In the genomic region with DNA sequence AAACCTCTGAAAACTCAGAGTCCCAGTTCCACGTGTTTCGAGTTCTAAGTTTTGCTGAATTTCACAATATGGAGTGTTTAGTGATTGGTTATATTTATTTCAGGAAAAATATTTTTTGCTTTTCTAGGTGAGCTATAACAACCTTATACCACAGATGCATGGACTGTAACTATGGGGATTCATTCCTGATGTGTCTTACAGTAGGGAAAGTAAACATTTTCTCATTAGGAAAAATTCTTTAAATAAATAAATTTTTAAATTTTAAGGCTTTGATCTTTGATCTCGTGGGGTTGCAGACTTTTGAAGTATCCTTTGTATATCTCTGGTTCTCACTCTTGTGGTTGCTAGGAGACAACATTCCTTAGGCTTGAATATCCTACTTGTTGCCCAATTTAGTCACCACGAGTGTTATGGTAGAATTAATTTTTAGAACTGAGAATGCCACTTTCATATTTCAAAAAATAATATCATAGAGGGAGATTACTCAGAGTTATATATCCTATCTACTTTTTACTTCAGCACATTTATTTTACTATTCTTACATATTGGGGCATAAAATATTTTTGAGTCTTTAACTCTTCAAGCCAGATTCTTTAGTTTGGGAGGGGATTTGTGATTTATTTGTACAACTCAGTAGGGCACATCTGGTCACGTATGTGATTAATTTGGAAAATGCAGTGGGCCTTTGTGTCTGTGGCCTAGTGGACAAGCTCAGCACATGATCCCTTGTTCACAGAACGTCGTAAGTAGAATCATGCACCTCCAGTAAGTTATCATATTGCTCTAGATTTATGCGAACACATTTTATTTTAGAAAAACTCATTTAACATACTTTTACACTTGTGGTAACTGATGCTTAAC, we compare ENCODE assay signal across 12 cellular contexts.
DNase-seq lines count a peak whose midpoint lies in the region; ATAC-seq lines count a peak whose summit lies in the region.
"Had no signal": no experiment of that assay in that cellular context is flagged by ENCODE, and none has a peak within 500 bp of the region (broad histone marks: within the 10 kb centered on the region; RNA-seq: fewer than 3 reads in every experiment).

No MANE protein-coding gene starts in this region.

- peak; percentile 54 for DNase-seq in GM03348 (ENCODE audit: low spot score)
- peak; percentile 18 for DNase-seq in RKO (ENCODE audit: low spot score)
- peak; percentile 60 for DNase-seq in fibroblast of gingiva (ENCODE audit: low read depth)
- peak; percentile 7 for DNase-seq in skeletal muscle cell (ENCODE audit: low read depth)
- DNase-seq in activated naive CD4-positive, alpha-beta T cell treated with anti-CD3 and anti-CD28 coated beads, Interleukin-2, amount 50 U/mL, for 16 hours = no peak
- no peak for DNase-seq in NCI-H2107 treated with DMSO at 0.1 percent for 48 hours (lab: John Stamatoyannopoulos, UW; ENCODE audit: unreplicated experiment)
- DNase-seq: SIG-M5; stimulated activated CD4-positive, alpha-beta T cell treated with anti-CD3 and anti-CD28 coated beads, Interleukin-1b, Interleukin-23, amount 100 ng/mL, for 48 hours; stimulated activated naive CD4-positive, alpha-beta T cell had no signal

- ATAC-seq in HG03039 (IDR thresholded peaks at IDR 0.05; ENCODE audit: unreplicated experiment) (no peak), HG02678 (IDR thresholded peaks at IDR 0.05; ENCODE audit: unreplicated experiment) (no peak)

- H3K4me3 ChIP-seq in skeletal muscle cell (ENCODE audit: low read depth, low read length) = no peak overlapping the region
- H3K4me3 ChIP-seq: ascending aorta had no signal

Comparison
In these comparisons a context has a peak if more than half of its experiments do, and no peak if none do; other contexts are left out.
1. DNase-seq: peak in GM03348 (single experiment), RKO (single experiment), fibroblast of gingiva (single experiment) and skeletal muscle cell (single experiment); none in activated naive CD4-positive, alpha-beta T cell treated with anti-CD3 and anti-CD28 coated beads, Interleukin-2, amount 50 U/mL, for 16 hours (single experiment) and NCI-H2107 treated with DMSO at 0.1 percent for 48 hours (single experiment).